In genomic region chr12:120469450-120470149, GRCh38 we compare ENCODE assay signal across 8 cellular contexts. TPM values are rescaled to one million over a fixed set of nuclear protein-coding genes. Genes with fewer than 3 reads are reported as not detected.
DNase-seq lines count a peak whose midpoint lies in the region; TF ChIP-seq lines count a peak whose summit lies in the region.

Gene SRSF9, minus strand, starts transcription at chr12:120469748. Its CDS starts 139 bp downstream, at chr12:120469609.

- TF ChIP-seq EP300 in suprapubic skin (IDR thresholded peaks at IDR 0.05), result no peak

- peaks cover 37% of the 10 kb centered on the region for H3K4me1 Mint-ChIP-seq in activated naive CD4-positive, alpha-beta T cell treated with anti-CD3 and anti-CD28 coated beads for 36 hours (ENCODE audit: low read depth)

- DNase-seq in GM04504 (ENCODE audit: low read depth) (peak; percentile 92), HFF-Myc (ENCODE audit: extremely low read depth, low read depth) (peak; percentile 85), MV-4-11 (lab: John Stamatoyannopoulos, UW) (peak; percentile 93), SK-MEL-5 (ENCODE audit: low read depth, low spot score) (peak; percentile 94), germinal center (ENCODE audit: low spot score) (peak; percentile 99), nucleus accumbens (lab: John Stamatoyannopoulos, UW) (peak; percentile 27 to 96 (median 91)), suprapubic skin (ENCODE audit: low spot score in 2 of 2) (peak; percentile 96 to 98)
- peak; percentile 96 for DNase-seq in activated naive CD4-positive, alpha-beta T cell treated with anti-CD3 and anti-CD28 coated beads for 36 hours

- no peaks in the 10 kb centered on the region for H3K27me3 ChIP-seq in suprapubic skin

- peak; percentile 46 to 73 for TF ChIP-seq POLR2A in suprapubic skin (IDR thresholded peaks at IDR 0.05)

- no peaks in the 10 kb centered on the region for H3K9me3 Mint-ChIP-seq in activated naive CD4-positive, alpha-beta T cell treated with anti-CD3 and anti-CD28 coated beads for 36 hours

- CTCF ChIA-PET in activated naive CD4-positive, alpha-beta T cell treated with anti-CD3 and anti-CD28 coated beads for 36 hours (lab: Charles Lee), result interaction anchor here (0.6 to 8.2 kb wide), 16 partner anchors 10 to 186 kb away, joined by 3 to 121 read pairs (median 4); partner anchors contain the start of gene DYNLL1

- H3K4me1 ChIP-seq in suprapubic skin, result peaks cover 57% of the 10 kb centered on the region

- intact Hi-C loops in activated naive CD4-positive, alpha-beta T cell treated with anti-CD3 and anti-CD28 coated beads for 36 hours (cut with micrococcal nuclease), result loop anchor here (1.0 to 2.0 kb wide), 6 partner anchors 23 to 144 kb away; partner anchors contain the start of genes COX6A1, DYNLL1, GATC and POP5

- peak within 1 kb of the TSS; percentile 79 for H3K4me3 ChIP-seq in HFF-Myc (replicated peaks; ENCODE audit: low read depth, low read length)
- H3K4me3 ChIP-seq in suprapubic skin, result peak within 1 kb of the TSS; percentile 70

- WGBS in suprapubic skin, result 0% methylated on average over 10 of the region's 88 CpGs

- peak; percentile 93 for TF ChIP-seq CTCF in HFF-Myc (IDR thresholded peaks at IDR 0.05; ENCODE audit: low read depth, low read length, missing control alignments)
- TF ChIP-seq CTCF in suprapubic skin (IDR thresholded peaks at IDR 0.05), result peak; percentile 65 to 94

- in situ Hi-C loops in SK-MEL-5 (cut with HindIII; ENCODE audit: low pct_unique_long_range_greater_than_20kb, low sequenced_read_pairs), result no loop called here

- no peaks in the 10 kb centered on the region for H3K9me3 ChIP-seq in suprapubic skin

- peaks cover 10% of the 10 kb centered on the region for H3K36me3 Mint-ChIP-seq in activated naive CD4-positive, alpha-beta T cell treated with anti-CD3 and anti-CD28 coated beads for 36 hours (ENCODE audit: low read depth)

- no peaks in the 10 kb centered on the region for H3K27me3 Mint-ChIP-seq in activated naive CD4-positive, alpha-beta T cell treated with anti-CD3 and anti-CD28 coated beads for 36 hours (ENCODE audit: low read depth)

- H3K36me3 ChIP-seq in suprapubic skin, result peaks cover 14% of the 10 kb centered on the region

- peak within 1 kb of the TSS; percentile 87 for H3K27ac Mint-ChIP-seq in activated naive CD4-positive, alpha-beta T cell treated with anti-CD3 and anti-CD28 coated beads for 36 hours

- peak within 1 kb of the TSS; percentile 90 for H3K4me3 Mint-ChIP-seq in activated naive CD4-positive, alpha-beta T cell treated with anti-CD3 and anti-CD28 coated beads for 36 hours

- H3K27ac ChIP-seq in suprapubic skin, result peak within 1 kb of the TSS; percentile 96

RNA-seq across cellular contexts. Expression of gene SRSF9, which starts in this region (rescaled TPM):
- 179 and 229 TPM in 2 replicates for total RNA-seq in SK-MEL-5 (2014; rRNA removed; shearing (Covaris generic))
- polyA plus RNA-seq in SK-MEL-5 (2015; cell fraction: cytosol; rRNA removed), result 222 and 240 TPM in 2 replicates
- polyA plus RNA-seq in SK-MEL-5 (2015; cell fraction: nucleus; rRNA removed), result 320 and 361 TPM in 2 replicates
- 100 to 1,000 TPM; 164 to 171 TPM for total RNA-seq in activated naive CD4-positive, alpha-beta T cell treated with anti-CD3 and anti-CD28 coated beads for 36 hours
- 10 to 100 TPM; 51.5 to 98.5 (median 73.0) TPM for total RNA-seq in suprapubic skin

Comparison
In these comparisons a context has a peak if more than half of its experiments do, and no peak if none do; other contexts are left out.
1. Peak in every context shown above with its lines: DNase-seq, H3K4me3 ChIP-seq and H3K27ac ChIP-seq.